In genomic region chr1:234372011-234372757, GRCh38 we compare ENCODE assay signal across 8 cellular contexts. TPM values are rescaled to one million over a fixed set of nuclear protein-coding genes. Genes with fewer than 3 reads are reported as not detected.
A peak's percentile ranks its signal among the peaks of the same experiment; 100 is the strongest.
DNase-seq lines count a peak whose midpoint lies in the region; ATAC-seq and TF ChIP-seq lines count a peak whose summit lies in the region.

No MANE protein-coding gene starts in this region.

- no peaks in the 10 kb centered on the region for H4K20me1 ChIP-seq in PC-3 (ENCODE audit: low read length)

- peak overlapping the region; percentile 92 for H3K4me2 ChIP-seq in PC-3 (ENCODE audit: low read length)

- no peaks in the 10 kb centered on the region for H3K9me3 ChIP-seq in PC-3 (ENCODE audit: low read length)

- TF ChIP-seq CTCF in GM12865 (IDR thresholded peaks at IDR 0.05; ENCODE audit: insufficient read depth, low read depth, low read length, missing control alignments) (no peak), PC-3 (conservative IDR thresholded peaks at IDR 0.05; ENCODE audit: low read depth, low read length) (no peak), epithelial cell of proximal tubule (conservative IDR thresholded peaks at IDR 0.05; ENCODE audit: low read depth, low read length) (no peak)

- peak overlapping the region; percentile 98 for H3K9ac ChIP-seq in PC-3 (ENCODE audit: low read length)
- no peak overlapping the region for H3K9ac ChIP-seq in rectal smooth muscle tissue (ENCODE audit: low read length)

- peaks cover 36% of the 10 kb centered on the region for H3K79me2 ChIP-seq in PC-3 (ENCODE audit: low read length)

- no peak overlapping the region for H2AFZ ChIP-seq in PC-3 (ENCODE audit: low read length)

- H3K4me1 ChIP-seq in PC-3 (ENCODE audit: insufficient read depth, low read length), result peaks cover 19% of the 10 kb centered on the region
- peaks cover 11% of the 10 kb centered on the region for H3K4me1 ChIP-seq in rectal smooth muscle tissue (ENCODE audit: control insufficient read depth, insufficient read depth, low read length)

- no peak for DNase-seq in GM12865 (ENCODE audit: low read depth)
- no peak for DNase-seq in PC-3
- DNase-seq in epithelial cell of proximal tubule (ENCODE audit: low read depth), result no peak
- no peak for DNase-seq in DMS114 treated with DMSO at 0.1 percent for 48 hours (lab: John Stamatoyannopoulos, UW; ENCODE audit: unreplicated experiment)
- DNase-seq in A172 (ENCODE audit: low spot score), result no peak
- no peak for DNase-seq in stimulated activated naive CD4-positive, alpha-beta T cell treated with Interleukin-2 at 50 U/mL for 16 hours (lab: John Stamatoyannopoulos, UW)

- no TSS peak for BruUV-seq in PC-3 (replicated peaks; lab: Mats Ljungman, UMichigan)

- H3K27ac ChIP-seq in PC-3 (ENCODE audit: low read length), result no peak overlapping the region; the same call in 1 of the 2 replicates
- H3K27ac ChIP-seq in rectal smooth muscle tissue (ENCODE audit: low read depth, low read length), result no peak overlapping the region

- H3K4me3 ChIP-seq in GM12865 (ENCODE audit: low read depth, low read length), result peak overlapping the region; percentile 81
- peak overlapping the region; percentile 97 for H3K4me3 ChIP-seq in PC-3 (ENCODE audit: low read length)
- H3K4me3 ChIP-seq in epithelial cell of proximal tubule (ENCODE audit: low read depth, low read length), result peak overlapping the region; percentile 77
- peak overlapping the region; percentile 100 for H3K4me3 ChIP-seq in rectal smooth muscle tissue (ENCODE audit: low read length)

- H3K36me3 ChIP-seq in PC-3 (ENCODE audit: low read depth, low read length), result no peaks in the 10 kb centered on the region; the same call in none of the 2 replicates
- peaks cover 5% of the 10 kb centered on the region for H3K36me3 ChIP-seq in rectal smooth muscle tissue (ENCODE audit: control insufficient read depth, insufficient read depth, low read length)

- H3K9me2 ChIP-seq in PC-3 (replicated peaks; ENCODE audit: low read length), result no peaks in the 10 kb centered on the region

- no peaks in the 10 kb centered on the region for H3F3A ChIP-seq in PC-3 (ENCODE audit: low read length, unreplicated experiment)

- H3K27me3 ChIP-seq in PC-3 (ENCODE audit: low read length) (no peaks in the 10 kb centered on the region), rectal smooth muscle tissue (ENCODE audit: control insufficient read depth, insufficient read depth, low read length) (no peaks in the 10 kb centered on the region)

- no peak for ATAC-seq in PC-3
- no peak for ATAC-seq in GM21390 (IDR thresholded peaks at IDR 0.05; ENCODE audit: unreplicated experiment)

- POLR2A ChIA-PET in PC-3 (lab: Charles Lee; ENCODE audit: unreplicated experiment), result interaction anchor here (0.5 to 0.6 kb wide), 2 partner anchors 995 to 1270 kb away, joined by 3 read pairs; partner anchors contain the start of gene TBCE

- intact Hi-C loops in PC-3 (cut with micrococcal nuclease), result loop anchor here (5.0 to 10.0 kb wide), 2 partner anchors 83 to 310 kb away; no protein-coding TSS in a partner anchor

- CTCF ChIA-PET in PC-3 (lab: Charles Lee), result no interaction called here

RNA-seq across cellular contexts. Expression of gene COA6, which starts 1.1 kb away (rescaled TPM):
- total RNA-seq in PC-3 (2014; rRNA removed), result 28.9 and 43.1 TPM in 2 replicates
- total RNA-seq in epithelial cell of proximal tubule, result 31.8 and 34.4 TPM in 2 replicates
- 78.1 and 81.3 TPM in 2 replicates for total RNA-seq in A172 (2014; rRNA removed; shearing (Covaris generic))
